ENCODE assay signal across 1 cellular context in genomic region chr11:63491240-63491587, GRCh38.
TF ChIP-seq lines count a peak whose summit lies in the region.

No MANE protein-coding gene starts in this region.

TF ChIP-seq in K562, 482 proteins besides CTCF, POLR2A, EP300 and RAD21:
- TF ChIP-seq CBX2 (IDR thresholded peaks at IDR 0.05; ENCODE audit: insufficient read depth, low read length, poor library complexity, severe bottlenecking) (no peak), IRF2 (CRISPR knock-in tag; IDR thresholded peaks at IDR 0.05) (no peak), ADNP (tag; IDR thresholded peaks at IDR 0.05) (0 out of 2 replicates have a peak, but pooled peaks have one; percentile 12), ZNF224 (CRISPR knock-in tag; IDR thresholded peaks at IDR 0.05) (no peak)
TF ChIP-seq in K562: peak in this region for 1.
